Comparison of ENCODE assay signal across 28 cellular contexts in the genomic region with DNA sequence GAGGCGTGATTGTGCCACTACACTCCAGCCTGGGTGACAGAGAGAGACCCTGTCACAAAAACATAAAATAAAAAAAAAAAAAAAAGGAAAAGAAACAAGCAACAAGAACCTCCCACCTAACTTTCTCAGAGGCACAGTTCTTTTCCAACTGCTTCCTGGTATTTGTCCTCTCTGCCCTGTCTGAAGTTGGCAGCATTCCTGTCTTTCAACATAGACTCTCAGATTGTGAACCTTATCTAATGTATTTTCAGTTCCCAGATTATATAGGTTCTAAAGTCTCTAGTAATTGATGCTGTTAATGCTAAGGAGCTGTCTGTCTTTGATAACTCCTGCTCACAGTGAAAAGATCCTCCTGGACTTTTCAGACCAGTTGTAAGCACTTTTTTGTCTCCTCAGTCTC.
"Had no signal": no experiment of that assay in that cellular context is flagged by ENCODE, and none has a peak within 500 bp of the region (broad histone marks: within the 10 kb centered on the region; RNA-seq: fewer than 3 reads in every experiment).

No MANE protein-coding gene starts in this region.

- H3K27me3 ChIP-seq: adrenal gland, body of pancreas, colonic mucosa, esophagus squamous epithelium had no signal

- FAIRE-seq: endometrium, frontal cortex had no signal

- H3K4me1 ChIP-seq: adrenal gland, body of pancreas, colonic mucosa had no signal

- DNase-seq: activated CD4-positive, alpha-beta memory T cell treated with anti-CD3 and anti-CD28 coated beads for 36 hours; activated CD4-positive, alpha-beta T cell treated with anti-CD3 and anti-CD28 coated beads for 36 hours; activated CD4-positive, alpha-beta T cell treated with anti-CD3 and anti-CD28 coated beads, Interleukin-2, amount 10 ng/mL, durations not matched to agents 24 days and 14 days; activated CD4-positive, CD25-positive, alpha-beta regulatory T cell; activated CD4-positive, CD25-positive, alpha-beta regulatory T cell treated with anti-CD3 and anti-CD28 coated beads, Interleukin-2, amount 50 U/mL, for 72 hours; activated CD8-positive, alpha-beta memory T cell treated with anti-CD3 and anti-CD28 coated beads, Interleukin-2, amount 10 ng/mL, durations not matched to agents 7 days and 5 days; activated CD8-positive, alpha-beta memory T cell treated with anti-CD3 and anti-CD28 coated beads, Interleukin-2, amount 50 U/mL, for 4 hours; activated CD8-positive, alpha-beta T cell treated with anti-CD3 and anti-CD28 coated beads, Interleukin-2, amount 10 ng/mL, durations not matched to agents 7 days and 5 days; activated effector memory CD4-positive, alpha-beta T cell treated with anti-CD3 and anti-CD28 coated beads, Interleukin-2, amount 50 U/mL, for 16 hours; activated naive CD4-positive, alpha-beta T cell treated with anti-CD3 and anti-CD28 coated beads for 36 hours; activated naive CD8-positive, alpha-beta T cell treated with anti-CD3 and anti-CD28 coated beads for 36 hours; activated naive CD8-positive, alpha-beta T cell treated with anti-CD3 and anti-CD28 coated beads, Interleukin-2, amount 50 U/mL, for 24 hours; activated T-cell treated with anti-CD3 and anti-CD28 coated beads, Interleukin-2, amount 50 U/mL, for 1 hour; activated T-cell treated with anti-CD3 and anti-CD28 coated beads, Interleukin-2, amount 50 U/mL, for 48 hours; adrenal gland; amygdala; aorta; body of pancreas; central memory CD4-positive, alpha-beta T cell; cerebellar nuclear complex; colonic mucosa; effector CD8-positive, alpha-beta T cell; esophagus squamous epithelium; foreskin fibroblast; T-helper 2 cell had no signal

- H3K27ac ChIP-seq: adrenal gland, body of pancreas, colonic mucosa, epithelial cell of prostate, esophagus squamous epithelium had no signal

- H3K9me3 ChIP-seq: adrenal gland, body of pancreas, colonic mucosa, esophagus squamous epithelium had no signal

- H3K36me3 ChIP-seq: adrenal gland, colonic mucosa, esophagus squamous epithelium had no signal

- ATAC-seq: activated CD4-positive, alpha-beta T cell treated with anti-CD3 and anti-CD28 coated beads for 36 hours; activated CD8-positive, alpha-beta memory T cell treated with anti-CD3 and anti-CD28 coated beads, Interleukin-2, amount 10 ng/mL, durations not matched to agents 7 days and 5 days; activated CD8-positive, alpha-beta T cell treated with anti-CD3 and anti-CD28 coated beads, Interleukin-2, amount 10 ng/mL, durations not matched to agents 7 days and 5 days; activated naive CD8-positive, alpha-beta T cell treated with anti-CD3 and anti-CD28 coated beads, Interleukin-2, amount 50 U/mL, for 24 hours; body of pancreas had no signal

- H3K4me3 ChIP-seq: adrenal gland, body of pancreas, colonic mucosa, esophagus squamous epithelium had no signal
